17 cellular contexts compared by ENCODE assay signal in genomic region chr1:143661418-143662120, GRCh38.
DNase-seq lines count a peak whose midpoint lies in the region; ATAC-seq, FAIRE-seq and TF ChIP-seq lines count a peak whose summit lies in the region.
"Had no signal": no experiment of that assay in that cellular context is flagged by ENCODE, and none has a peak within 500 bp of the region (broad histone marks: within the 10 kb centered on the region; RNA-seq: fewer than 3 reads in every experiment).

No MANE protein-coding gene starts in this region.

- no peaks in the 10 kb centered on the region for H3K36me3 ChIP-seq in astrocyte (ENCODE audit: insufficient read depth, low read length)
- H3K36me3 ChIP-seq in lower lobe of right lung, result no peaks in the 10 kb centered on the region

- no peak for FAIRE-seq in astrocyte (lab: Jason Lieb, UNC)

- H3K4me1 ChIP-seq in astrocyte (ENCODE audit: insufficient read depth, low read length), result no peaks in the 10 kb centered on the region
- no peaks in the 10 kb centered on the region for H3K4me1 ChIP-seq in lower lobe of right lung
- no peaks in the 10 kb centered on the region for H3K4me1 ChIP-seq in foreskin keratinocyte

- peaks cover 11% of the 10 kb centered on the region for H3K9me3 Mint-ChIP-seq in stimulated activated naive CD8-positive, alpha-beta T cell treated with anti-CD3 and anti-CD28 coated beads, Interleukin-15, Interleukin-2, amounts not matched to agents 100 ng/mL and 50 ng/mL, for 24 hours
- H3K9me3 Mint-ChIP-seq in astrocyte (ENCODE audit: unreplicated experiment), result peaks cover 9% of the 10 kb centered on the region
- H3K9me3 Mint-ChIP-seq in natural killer cell, result peaks cover 4 to 5% of the 10 kb centered on the region in 2 donors

- intact Hi-C loops in lower lobe of right lung (cut with DNase I), result no loop called here
- intact Hi-C loops in natural killer cell (cut with micrococcal nuclease), result no loop called here

- H3K9ac ChIP-seq in astrocyte (ENCODE audit: low read length), result no peak overlapping the region

- no peaks in the 10 kb centered on the region for H3K79me2 ChIP-seq in astrocyte (ENCODE audit: insufficient read depth, low read length)

- H3K27me3 Mint-ChIP-seq in stimulated activated naive CD8-positive, alpha-beta T cell treated with anti-CD3 and anti-CD28 coated beads, Interleukin-15, Interleukin-2, amounts not matched to agents 100 ng/mL and 50 ng/mL, for 24 hours, result peaks cover 78% of the 10 kb centered on the region
- peaks cover 77% of the 10 kb centered on the region for H3K27me3 Mint-ChIP-seq in astrocyte (ENCODE audit: low read depth, unreplicated experiment)
- H3K27me3 Mint-ChIP-seq in natural killer cell (ENCODE audit: low read depth in 2 of 2), result peaks cover 31 to 60% of the 10 kb centered on the region in 2 donors

- H3K4me2 ChIP-seq in astrocyte (ENCODE audit: low read length), result no peak overlapping the region

- H4K20me1 ChIP-seq in astrocyte (ENCODE audit: insufficient read depth, low read length), result no peaks in the 10 kb centered on the region

- no peak overlapping the region for H2AFZ ChIP-seq in astrocyte (ENCODE audit: low read depth, low read length)

- no peak for DNase-seq in stimulated activated naive CD8-positive, alpha-beta T cell treated with anti-CD3 and anti-CD28 coated beads, Interleukin-15, Interleukin-2, amounts not matched to agents 100 U/mL and 50 U/mL, for 24 hours
- DNase-seq in astrocyte (ENCODE audit: low read depth), result no peak
- DNase-seq in lower lobe of right lung, result no peak
- DNase-seq in NCI-H69 (lab: John Stamatoyannopoulos, UW), result no peak
- DNase-seq in NK-92 (lab: John Stamatoyannopoulos, UW; ENCODE audit: unreplicated experiment), result no peak
- DNase-seq in natural killer cell, result no peak
- DNase-seq in foreskin keratinocyte, result no peak
- DNase-seq: activated CD4-positive, alpha-beta T cell treated with anti-CD3 and anti-CD28 coated beads, Interleukin-2, amount 50 U/mL, for 1 hour; cerebellar nuclear complex; hypothalamus; NCI-H446 treated with DMSO at 0.1 percent for 48 hours; T1000 had no signal

- peaks cover 2% of the 10 kb centered on the region for H3K27me3 ChIP-seq in astrocyte (ENCODE audit: insufficient read depth, low read length)
- H3K27me3 ChIP-seq in lower lobe of right lung (ENCODE audit: low read depth), result peaks cover 84% of the 10 kb centered on the region
- H3K27me3 ChIP-seq in foreskin keratinocyte, result peaks cover 20% of the 10 kb centered on the region

- no peak overlapping the region for H3K27ac Mint-ChIP-seq in stimulated activated naive CD8-positive, alpha-beta T cell treated with anti-CD3 and anti-CD28 coated beads, Interleukin-15, Interleukin-2, amounts not matched to agents 100 ng/mL and 50 ng/mL, for 24 hours
- no peak overlapping the region for H3K27ac Mint-ChIP-seq in astrocyte (ENCODE audit: unreplicated experiment)
- H3K27ac Mint-ChIP-seq in natural killer cell, result no peak overlapping the region
- H3K27ac Mint-ChIP-seq: IgD-negative memory B cell, mesothelial cell of epicardium had no signal

- H3K27ac ChIP-seq in astrocyte (ENCODE audit: low read depth, low read length) (no peak overlapping the region), lower lobe of right lung (no peak overlapping the region), foreskin keratinocyte (no peak overlapping the region)
- H3K27ac ChIP-seq: C4-2B, epithelial cell of prostate had no signal

- no peaks in the 10 kb centered on the region for H3K9me3 ChIP-seq in astrocyte (ENCODE audit: insufficient read depth, low read depth, low read length)
- no peaks in the 10 kb centered on the region for H3K9me3 ChIP-seq in lower lobe of right lung

- ATAC-seq in stimulated activated naive CD8-positive, alpha-beta T cell treated with anti-CD3 and anti-CD28 coated beads, Interleukin-15, Interleukin-2, amounts not matched to agents 100 U/mL and 50 U/mL, for 24 hours, result no peak
- ATAC-seq in lower lobe of right lung, result peak; percentile 29 to 49
- ATAC-seq in natural killer cell, result no peak
- ATAC-seq in foreskin keratinocyte, result no peak

- H3K36me3 Mint-ChIP-seq in stimulated activated naive CD8-positive, alpha-beta T cell treated with anti-CD3 and anti-CD28 coated beads, Interleukin-15, Interleukin-2, amounts not matched to agents 100 ng/mL and 50 ng/mL, for 24 hours (ENCODE audit: low read depth), result peaks cover 4% of the 10 kb centered on the region
- no peaks in the 10 kb centered on the region for H3K36me3 Mint-ChIP-seq in astrocyte (ENCODE audit: low read depth, unreplicated experiment)
- no peaks in the 10 kb centered on the region for H3K36me3 Mint-ChIP-seq in natural killer cell

- no peak overlapping the region for H3K4me3 ChIP-seq in astrocyte (ENCODE audit: insufficient read depth, low read depth, low read length)
- peak overlapping the region; percentile 23 for H3K4me3 ChIP-seq in lower lobe of right lung

- peak overlapping the region; percentile 1 for H3K4me3 Mint-ChIP-seq in stimulated activated naive CD8-positive, alpha-beta T cell treated with anti-CD3 and anti-CD28 coated beads, Interleukin-15, Interleukin-2, amounts not matched to agents 100 ng/mL and 50 ng/mL, for 24 hours
- H3K4me3 Mint-ChIP-seq in astrocyte (ENCODE audit: unreplicated experiment) (peak overlapping the region; percentile 80), natural killer cell (no peak overlapping the region)
- H3K4me3 Mint-ChIP-seq: mesothelial cell of epicardium had no signal

- no peak for TF ChIP-seq CTCF in astrocyte (IDR thresholded peaks at IDR 0.05; ENCODE audit: insufficient read depth, low read depth, low read length)
- no peak for TF ChIP-seq CTCF in lower lobe of right lung (IDR thresholded peaks at IDR 0.05)
- no peak for TF ChIP-seq CTCF in natural killer cell (IDR thresholded peaks at IDR 0.05)
- no peak for TF ChIP-seq CTCF in foreskin keratinocyte (conservative IDR thresholded peaks at IDR 0.05)

- H3K4me1 Mint-ChIP-seq in stimulated activated naive CD8-positive, alpha-beta T cell treated with anti-CD3 and anti-CD28 coated beads, Interleukin-15, Interleukin-2, amounts not matched to agents 100 ng/mL and 50 ng/mL, for 24 hours (ENCODE audit: low read depth), result peaks cover 4% of the 10 kb centered on the region
- H3K4me1 Mint-ChIP-seq in astrocyte (ENCODE audit: low read depth, unreplicated experiment), result no peaks in the 10 kb centered on the region
- H3K4me1 Mint-ChIP-seq in natural killer cell, result no peaks in the 10 kb centered on the region
- H3K4me1 Mint-ChIP-seq: mesothelial cell of epicardium had no signal

Comparison
In these comparisons a context has a peak if more than half of its experiments do, and no peak if none do; other contexts are left out.
1. ATAC-seq: peak in lower lobe of right lung (2 of 2); none in stimulated activated naive CD8-positive, alpha-beta T cell treated with anti-CD3 and anti-CD28 coated beads, Interleukin-15, Interleukin-2, amounts not matched to agents 100 U/mL and 50 U/mL, for 24 hours (single experiment), natural killer cell (0 of 3) and foreskin keratinocyte (single experiment).